1 cellular context compared by ENCODE assay signal in the genomic region with DNA sequence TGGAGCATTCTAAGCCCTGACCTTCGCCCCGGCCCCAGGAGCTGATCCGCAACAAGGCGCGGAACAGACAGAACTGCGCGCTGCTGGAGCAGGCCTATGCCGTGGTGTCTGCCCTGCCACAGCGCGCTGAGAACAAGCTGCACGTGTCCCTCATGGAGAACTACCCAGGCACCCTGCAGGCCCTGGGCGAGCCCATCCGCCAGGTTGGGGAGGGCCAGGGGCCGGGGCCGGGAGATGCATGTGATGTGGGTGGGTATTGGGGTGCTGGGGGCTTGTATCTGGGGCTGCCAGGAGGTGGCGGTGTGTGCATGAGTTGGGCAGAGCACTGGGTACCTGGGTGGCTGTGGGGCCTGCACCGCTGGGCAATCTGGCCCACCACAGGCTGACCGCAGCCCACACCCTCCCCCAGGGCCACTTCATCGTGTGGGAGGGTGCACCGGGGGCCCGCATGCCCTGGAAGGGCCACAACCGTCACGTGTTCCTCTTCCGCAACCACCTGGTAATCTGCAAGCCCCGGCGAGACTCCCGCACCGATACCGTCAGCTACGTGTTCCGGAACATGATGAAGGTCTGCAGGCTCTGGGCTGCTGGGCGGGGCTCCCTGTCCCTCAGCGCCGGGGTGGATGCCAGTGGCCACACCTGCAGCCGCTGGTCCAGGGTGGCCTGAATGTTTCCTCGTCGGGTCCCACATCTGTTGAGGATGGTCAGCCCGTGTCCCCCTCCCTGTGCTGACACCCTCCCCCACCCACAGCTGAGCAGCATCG.
TF ChIP-seq lines count a peak whose summit lies in the region.

No MANE protein-coding gene starts in this region.

TF ChIP-seq in K562, 482 proteins besides CTCF, POLR2A, EP300 and RAD21 (continued from another document and continues in another):
- TF ChIP-seq, protein P1, sequence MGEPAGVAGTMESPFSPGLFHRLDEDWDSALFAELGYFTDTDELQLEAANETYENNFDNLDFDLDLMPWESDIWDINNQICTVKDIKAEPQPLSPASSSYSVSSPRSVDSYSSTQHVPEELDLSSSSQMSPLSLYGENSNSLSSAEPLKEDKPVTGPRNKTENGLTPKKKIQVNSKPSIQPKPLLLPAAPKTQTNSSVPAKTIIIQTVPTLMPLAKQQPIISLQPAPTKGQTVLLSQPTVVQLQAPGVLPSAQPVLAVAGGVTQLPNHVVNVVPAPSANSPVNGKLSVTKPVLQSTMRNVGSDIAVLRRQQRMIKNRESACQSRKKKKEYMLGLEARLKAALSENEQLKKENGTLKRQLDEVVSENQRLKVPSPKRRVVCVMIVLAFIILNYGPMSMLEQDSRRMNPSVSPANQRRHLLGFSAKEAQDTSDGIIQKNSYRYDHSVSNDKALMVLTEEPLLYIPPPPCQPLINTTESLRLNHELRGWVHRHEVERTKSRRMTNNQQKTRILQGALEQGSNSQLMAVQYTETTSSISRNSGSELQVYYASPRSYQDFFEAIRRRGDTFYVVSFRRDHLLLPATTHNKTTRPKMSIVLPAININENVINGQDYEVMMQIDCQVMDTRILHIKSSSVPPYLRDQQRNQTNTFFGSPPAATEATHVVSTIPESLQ (CRISPR knock-in tag; IDR thresholded peaks at IDR 0.05): no peak
- TF ChIP-seq, protein P2, sequence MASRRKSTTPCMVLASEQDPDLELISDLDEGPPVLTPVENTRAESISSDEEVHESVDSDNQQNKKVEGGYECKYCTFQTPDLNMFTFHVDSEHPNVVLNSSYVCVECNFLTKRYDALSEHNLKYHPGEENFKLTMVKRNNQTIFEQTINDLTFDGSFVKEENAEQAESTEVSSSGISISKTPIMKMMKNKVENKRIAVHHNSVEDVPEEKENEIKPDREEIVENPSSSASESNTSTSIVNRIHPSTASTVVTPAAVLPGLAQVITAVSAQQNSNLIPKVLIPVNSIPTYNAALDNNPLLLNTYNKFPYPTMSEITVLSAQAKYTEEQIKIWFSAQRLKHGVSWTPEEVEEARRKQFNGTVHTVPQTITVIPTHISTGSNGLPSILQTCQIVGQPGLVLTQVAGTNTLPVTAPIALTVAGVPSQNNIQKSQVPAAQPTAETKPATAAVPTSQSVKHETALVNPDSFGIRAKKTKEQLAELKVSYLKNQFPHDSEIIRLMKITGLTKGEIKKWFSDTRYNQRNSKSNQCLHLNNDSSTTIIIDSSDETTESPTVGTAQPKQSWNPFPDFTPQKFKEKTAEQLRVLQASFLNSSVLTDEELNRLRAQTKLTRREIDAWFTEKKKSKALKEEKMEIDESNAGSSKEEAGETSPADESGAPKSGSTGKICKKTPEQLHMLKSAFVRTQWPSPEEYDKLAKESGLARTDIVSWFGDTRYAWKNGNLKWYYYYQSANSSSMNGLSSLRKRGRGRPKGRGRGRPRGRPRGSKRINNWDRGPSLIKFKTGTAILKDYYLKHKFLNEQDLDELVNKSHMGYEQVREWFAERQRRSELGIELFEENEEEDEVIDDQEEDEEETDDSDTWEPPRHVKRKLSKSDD (conservative IDR thresholded peaks at IDR 0.05; ENCODE audit: low read length): no peak
- TF ChIP-seq POLR2AphosphoS5 (IDR thresholded peaks at IDR 0.05; ENCODE audit: control insufficient read depth, insufficient read depth, low read depth, low read length) (no peak), ZNF143 (CRISPR knock-in tag; IDR thresholded peaks at IDR 0.05) (no peak), CBX3 (IDR thresholded peaks at IDR 0.05; ENCODE audit: borderline replicate concordance in 1 of 2, low read length in 2 of 2) (no peak; a peak in 1 of 3 replicates), NFE2L1 (tag; IDR thresholded peaks at IDR 0.05; ENCODE audit: borderline replicate concordance, low read depth) (no peak), ELF1 (tag; IDR thresholded peaks at IDR 0.05) (peak; percentile 73), POLR2G (IDR thresholded peaks at IDR 0.05; ENCODE audit: low read depth, low read length) (peak; percentile 57), GABPB1 (CRISPR knock-in tag; IDR thresholded peaks at IDR 0.05) (no peak), KAT8 (IDR thresholded peaks at IDR 0.05; ENCODE audit: low read depth) (no peak), ZNF830 (CRISPR knock-in tag; IDR thresholded peaks at IDR 0.05) (no peak), CSDE1 (IDR thresholded peaks at IDR 0.05) (no peak), NEUROD1 (IDR thresholded peaks at IDR 0.05; ENCODE audit: borderline replicate concordance, low read depth, low read length, partially characterized antibody) (peak; percentile 81), CBFA2T3 (IDR thresholded peaks at IDR 0.05) (peak; percentile 80), ZZZ3 (IDR thresholded peaks at IDR 0.05) (no peak), RBM17 (IDR thresholded peaks at IDR 0.05; ENCODE audit: borderline replicate concordance, low read depth, low read length) (no peak), ZNF239 (CRISPR knock-in tag; IDR thresholded peaks at IDR 0.05) (no peak), NCOA6 (IDR thresholded peaks at IDR 0.05) (no peak), PHF21A (IDR thresholded peaks at IDR 0.05; ENCODE audit: borderline replicate concordance, low read depth) (peak; percentile 43; the same call in 1 of the 2 replicates), NFRKB (IDR thresholded peaks at IDR 0.05; ENCODE audit: low read depth) (no peak), SAFB2 (IDR thresholded peaks at IDR 0.05; ENCODE audit: borderline replicate concordance, low read depth, low read length, severe bottlenecking) (no peak), PHB (CRISPR knock-in tag; IDR thresholded peaks at IDR 0.05) (no peak), SNRNP70 (optimal IDR thresholded peaks at IDR 0.05; ENCODE audit: low read depth, low read length) (no peak), ZNF263 (CRISPR knock-in tag; IDR thresholded peaks at IDR 0.05; ENCODE audit: borderline replicate concordance) (peak; percentile 71; the same call in 1 of the 2 replicates), ZNF77 (CRISPR knock-in tag; IDR thresholded peaks at IDR 0.05) (no peak), FOXK2 (conservative IDR thresholded peaks at IDR 0.05 in 1 of 2, IDR thresholded peaks at IDR 0.05 in 1 of 2; ENCODE audit: low read depth in 2 of 2) (peak; percentile 26 to 43; a peak in 1 of 4 replicates), SMARCA4 (IDR thresholded peaks at IDR 0.05) (peak; percentile 43; the same call in 1 of the 2 replicates), ARID2 (IDR thresholded peaks at IDR 0.05) (no peak), LEF1 (IDR thresholded peaks at IDR 0.05) (peak; percentile 20; the same call in 1 of the 2 replicates), TBP (optimal IDR thresholded peaks at IDR 0.05; ENCODE audit: low read depth, low read length) (no peak), ZNF444 (CRISPR knock-in tag; IDR thresholded peaks at IDR 0.05) (no peak)
- TF ChIP-seq, protein P3, sequence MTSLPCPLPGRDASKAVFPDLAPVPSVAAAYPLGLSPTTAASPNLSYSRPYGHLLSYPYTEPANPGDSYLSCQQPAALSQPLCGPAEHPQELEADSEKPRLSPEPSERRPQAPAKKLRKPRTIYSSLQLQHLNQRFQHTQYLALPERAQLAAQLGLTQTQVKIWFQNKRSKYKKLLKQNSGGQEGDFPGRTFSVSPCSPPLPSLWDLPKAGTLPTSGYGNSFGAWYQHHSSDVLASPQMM (CRISPR knock-in tag; IDR thresholded peaks at IDR 0.05): no peak
- TF ChIP-seq, protein P4, sequence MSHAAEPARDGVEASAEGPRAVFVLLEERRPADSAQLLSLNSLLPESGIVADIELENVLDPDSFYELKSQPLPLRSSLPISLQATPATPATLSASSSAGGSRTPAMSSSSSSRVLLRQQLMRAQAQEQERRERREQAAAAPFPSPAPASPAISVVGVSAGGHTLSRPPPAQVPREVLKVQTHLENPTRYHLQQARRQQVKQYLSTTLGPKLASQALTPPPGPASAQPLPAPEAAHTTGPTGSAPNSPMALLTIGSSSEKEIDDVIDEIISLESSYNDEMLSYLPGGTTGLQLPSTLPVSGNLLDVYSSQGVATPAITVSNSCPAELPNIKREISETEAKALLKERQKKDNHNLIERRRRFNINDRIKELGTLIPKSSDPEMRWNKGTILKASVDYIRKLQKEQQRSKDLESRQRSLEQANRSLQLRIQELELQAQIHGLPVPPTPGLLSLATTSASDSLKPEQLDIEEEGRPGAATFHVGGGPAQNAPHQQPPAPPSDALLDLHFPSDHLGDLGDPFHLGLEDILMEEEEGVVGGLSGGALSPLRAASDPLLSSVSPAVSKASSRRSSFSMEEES (CRISPR knock-in tag; IDR thresholded peaks at IDR 0.05): peak; percentile 73
- TF ChIP-seq, protein P5, sequence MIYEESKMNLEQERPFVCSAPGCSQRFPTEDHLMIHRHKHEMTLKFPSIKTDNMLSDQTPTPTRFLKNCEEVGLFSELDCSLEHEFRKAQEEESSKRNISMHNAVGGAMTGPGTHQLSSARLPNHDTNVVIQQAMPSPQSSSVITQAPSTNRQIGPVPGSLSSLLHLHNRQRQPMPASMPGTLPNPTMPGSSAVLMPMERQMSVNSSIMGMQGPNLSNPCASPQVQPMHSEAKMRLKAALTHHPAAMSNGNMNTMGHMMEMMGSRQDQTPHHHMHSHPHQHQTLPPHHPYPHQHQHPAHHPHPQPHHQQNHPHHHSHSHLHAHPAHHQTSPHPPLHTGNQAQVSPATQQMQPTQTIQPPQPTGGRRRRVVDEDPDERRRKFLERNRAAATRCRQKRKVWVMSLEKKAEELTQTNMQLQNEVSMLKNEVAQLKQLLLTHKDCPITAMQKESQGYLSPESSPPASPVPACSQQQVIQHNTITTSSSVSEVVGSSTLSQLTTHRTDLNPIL (CRISPR knock-in tag; IDR thresholded peaks at IDR 0.05): no peak
- TF ChIP-seq, protein P6, sequence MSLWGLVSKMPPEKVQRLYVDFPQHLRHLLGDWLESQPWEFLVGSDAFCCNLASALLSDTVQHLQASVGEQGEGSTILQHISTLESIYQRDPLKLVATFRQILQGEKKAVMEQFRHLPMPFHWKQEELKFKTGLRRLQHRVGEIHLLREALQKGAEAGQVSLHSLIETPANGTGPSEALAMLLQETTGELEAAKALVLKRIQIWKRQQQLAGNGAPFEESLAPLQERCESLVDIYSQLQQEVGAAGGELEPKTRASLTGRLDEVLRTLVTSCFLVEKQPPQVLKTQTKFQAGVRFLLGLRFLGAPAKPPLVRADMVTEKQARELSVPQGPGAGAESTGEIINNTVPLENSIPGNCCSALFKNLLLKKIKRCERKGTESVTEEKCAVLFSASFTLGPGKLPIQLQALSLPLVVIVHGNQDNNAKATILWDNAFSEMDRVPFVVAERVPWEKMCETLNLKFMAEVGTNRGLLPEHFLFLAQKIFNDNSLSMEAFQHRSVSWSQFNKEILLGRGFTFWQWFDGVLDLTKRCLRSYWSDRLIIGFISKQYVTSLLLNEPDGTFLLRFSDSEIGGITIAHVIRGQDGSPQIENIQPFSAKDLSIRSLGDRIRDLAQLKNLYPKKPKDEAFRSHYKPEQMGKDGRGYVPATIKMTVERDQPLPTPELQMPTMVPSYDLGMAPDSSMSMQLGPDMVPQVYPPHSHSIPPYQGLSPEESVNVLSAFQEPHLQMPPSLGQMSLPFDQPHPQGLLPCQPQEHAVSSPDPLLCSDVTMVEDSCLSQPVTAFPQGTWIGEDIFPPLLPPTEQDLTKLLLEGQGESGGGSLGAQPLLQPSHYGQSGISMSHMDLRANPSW (CRISPR knock-in tag; IDR thresholded peaks at IDR 0.05): no peak
- TF ChIP-seq, protein P7, sequence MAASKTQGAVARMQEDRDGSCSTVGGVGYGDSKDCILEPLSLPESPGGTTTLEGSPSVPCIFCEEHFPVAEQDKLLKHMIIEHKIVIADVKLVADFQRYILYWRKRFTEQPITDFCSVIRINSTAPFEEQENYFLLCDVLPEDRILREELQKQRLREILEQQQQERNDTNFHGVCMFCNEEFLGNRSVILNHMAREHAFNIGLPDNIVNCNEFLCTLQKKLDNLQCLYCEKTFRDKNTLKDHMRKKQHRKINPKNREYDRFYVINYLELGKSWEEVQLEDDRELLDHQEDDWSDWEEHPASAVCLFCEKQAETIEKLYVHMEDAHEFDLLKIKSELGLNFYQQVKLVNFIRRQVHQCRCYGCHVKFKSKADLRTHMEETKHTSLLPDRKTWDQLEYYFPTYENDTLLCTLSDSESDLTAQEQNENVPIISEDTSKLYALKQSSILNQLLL (CRISPR knock-in tag; IDR thresholded peaks at IDR 0.05; ENCODE audit: borderline replicate concordance): no peak
- TF ChIP-seq, protein P8, sequence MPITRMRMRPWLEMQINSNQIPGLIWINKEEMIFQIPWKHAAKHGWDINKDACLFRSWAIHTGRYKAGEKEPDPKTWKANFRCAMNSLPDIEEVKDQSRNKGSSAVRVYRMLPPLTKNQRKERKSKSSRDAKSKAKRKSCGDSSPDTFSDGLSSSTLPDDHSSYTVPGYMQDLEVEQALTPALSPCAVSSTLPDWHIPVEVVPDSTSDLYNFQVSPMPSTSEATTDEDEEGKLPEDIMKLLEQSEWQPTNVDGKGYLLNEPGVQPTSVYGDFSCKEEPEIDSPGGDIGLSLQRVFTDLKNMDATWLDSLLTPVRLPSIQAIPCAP (CRISPR knock-in tag; IDR thresholded peaks at IDR 0.05; ENCODE audit: borderline replicate concordance): no peak
- TF ChIP-seq, protein P9, sequence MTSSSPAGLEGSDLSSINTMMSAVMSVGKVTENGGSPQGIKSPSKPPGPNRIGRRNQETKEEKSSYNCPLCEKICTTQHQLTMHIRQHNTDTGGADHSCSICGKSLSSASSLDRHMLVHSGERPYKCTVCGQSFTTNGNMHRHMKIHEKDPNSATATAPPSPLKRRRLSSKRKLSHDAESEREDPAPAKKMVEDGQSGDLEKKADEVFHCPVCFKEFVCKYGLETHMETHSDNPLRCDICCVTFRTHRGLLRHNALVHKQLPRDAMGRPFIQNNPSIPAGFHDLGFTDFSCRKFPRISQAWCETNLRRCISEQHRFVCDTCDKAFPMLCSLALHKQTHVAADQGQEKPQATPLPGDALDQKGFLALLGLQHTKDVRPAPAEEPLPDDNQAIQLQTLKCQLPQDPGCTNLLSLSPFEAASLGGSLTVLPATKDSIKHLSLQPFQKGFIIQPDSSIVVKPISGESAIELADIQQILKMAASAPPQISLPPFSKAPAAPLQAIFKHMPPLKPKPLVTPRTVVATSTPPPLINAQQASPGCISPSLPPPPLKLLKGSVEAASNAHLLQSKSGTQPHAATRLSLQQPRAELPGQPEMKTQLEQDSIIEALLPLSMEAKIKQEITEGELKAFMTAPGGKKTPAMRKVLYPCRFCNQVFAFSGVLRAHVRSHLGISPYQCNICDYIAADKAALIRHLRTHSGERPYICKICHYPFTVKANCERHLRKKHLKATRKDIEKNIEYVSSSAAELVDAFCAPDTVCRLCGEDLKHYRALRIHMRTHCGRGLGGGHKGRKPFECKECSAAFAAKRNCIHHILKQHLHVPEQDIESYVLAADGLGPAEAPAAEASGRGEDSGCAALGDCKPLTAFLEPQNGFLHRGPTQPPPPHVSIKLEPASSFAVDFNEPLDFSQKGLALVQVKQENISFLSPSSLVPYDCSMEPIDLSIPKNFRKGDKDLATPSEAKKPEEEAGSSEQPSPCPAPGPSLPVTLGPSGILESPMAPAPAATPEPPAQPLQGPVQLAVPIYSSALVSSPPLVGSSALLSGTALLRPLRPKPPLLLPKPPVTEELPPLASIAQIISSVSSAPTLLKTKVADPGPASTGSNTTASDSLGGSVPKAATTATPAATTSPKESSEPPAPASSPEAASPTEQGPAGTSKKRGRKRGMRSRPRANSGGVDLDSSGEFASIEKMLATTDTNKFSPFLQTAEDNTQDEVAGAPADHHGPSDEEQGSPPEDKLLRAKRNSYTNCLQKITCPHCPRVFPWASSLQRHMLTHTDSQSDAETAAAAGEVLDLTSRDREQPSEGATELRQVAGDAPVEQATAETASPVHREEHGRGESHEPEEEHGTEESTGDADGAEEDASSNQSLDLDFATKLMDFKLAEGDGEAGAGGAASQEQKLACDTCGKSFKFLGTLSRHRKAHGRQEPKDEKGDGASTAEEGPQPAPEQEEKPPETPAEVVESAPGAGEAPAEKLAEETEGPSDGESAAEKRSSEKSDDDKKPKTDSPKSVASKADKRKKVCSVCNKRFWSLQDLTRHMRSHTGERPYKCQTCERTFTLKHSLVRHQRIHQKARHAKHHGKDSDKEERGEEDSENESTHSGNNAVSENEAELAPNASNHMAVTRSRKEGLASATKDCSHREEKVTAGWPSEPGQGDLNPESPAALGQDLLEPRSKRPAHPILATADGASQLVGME (CRISPR knock-in tag; IDR thresholded peaks at IDR 0.05): 0 out of 2 replicates have a peak, but pooled peaks have one; percentile 57
- TF ChIP-seq, protein P10, sequence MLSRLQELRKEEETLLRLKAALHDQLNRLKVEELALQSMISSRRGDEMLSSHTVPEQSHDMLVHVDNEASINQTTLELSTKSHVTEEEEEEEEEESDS (CRISPR knock-in tag; IDR thresholded peaks at IDR 0.05): no peak
